24 cellular contexts compared by ENCODE assay signal in the genomic region with DNA sequence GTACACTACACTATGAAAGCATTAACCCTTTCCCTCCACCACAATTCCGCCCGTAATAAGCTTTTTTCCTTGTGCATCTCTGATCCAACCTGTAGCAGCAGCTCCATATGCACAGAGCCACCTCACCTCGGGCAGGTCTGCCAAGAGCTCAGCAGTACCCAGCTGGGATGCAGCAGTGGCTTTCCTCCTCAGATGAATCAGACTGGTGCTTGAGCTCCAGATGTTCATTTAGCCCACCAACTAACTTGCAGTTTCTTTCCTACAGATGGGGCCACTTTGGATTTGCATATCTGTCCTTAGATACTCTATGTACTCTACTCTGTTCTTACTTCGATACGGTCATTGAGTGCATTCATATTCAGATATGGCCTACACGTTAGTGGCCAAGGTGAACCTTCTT.
"Had no signal": no experiment of that assay in that cellular context is flagged by ENCODE, and none has a peak within 500 bp of the region (broad histone marks: within the 10 kb centered on the region; RNA-seq: fewer than 3 reads in every experiment).

No MANE protein-coding gene starts in this region.

- H3K4me1 Mint-ChIP-seq: activated CD4-positive, alpha-beta memory T cell treated with anti-CD3 and anti-CD28 coated beads, Interleukin-2, amount 10 ng/mL, durations not matched to agents 7 days and 5 days; activated CD4-positive, alpha-beta T cell treated with anti-CD3 and anti-CD28 coated beads, Interleukin-2, amount 10 ng/mL, durations not matched to agents 24 days and 14 days; activated naive CD4-positive, alpha-beta T cell treated with anti-CD3 and anti-CD28 coated beads, Interleukin-2, amount 10 ng/mL, durations not matched to agents 7 days and 5 days had no signal

- ATAC-seq: activated CD4-positive, CD25-positive, alpha-beta regulatory T cell treated with anti-CD3 and anti-CD28 coated beads, Interleukin-2, amount 50 U/mL, for 24 hours; activated T-cell treated with anti-CD3 and anti-CD28 coated beads, Interleukin-2, amount 50 U/mL, for 72 hours; gastroesophageal sphincter; heart left ventricle; left cardiac atrium; pancreas; psoas muscle; right cardiac atrium; stimulated activated naive CD8-positive, alpha-beta T cell treated with anti-CD3 and anti-CD28 coated beads, Interleukin-15, Interleukin-2, amounts not matched to agents 100 U/mL and 50 U/mL, for 24 hours; upper lobe of right lung had no signal

- H3K9me3 Mint-ChIP-seq: activated CD4-positive, alpha-beta memory T cell treated with anti-CD3 and anti-CD28 coated beads, Interleukin-2, amount 10 ng/mL, durations not matched to agents 7 days and 5 days; activated CD4-positive, alpha-beta T cell treated with anti-CD3 and anti-CD28 coated beads, Interleukin-2, amount 10 ng/mL, durations not matched to agents 24 days and 14 days; activated naive CD4-positive, alpha-beta T cell treated with anti-CD3 and anti-CD28 coated beads, Interleukin-2, amount 10 ng/mL, durations not matched to agents 7 days and 5 days; activated T-cell treated with anti-CD3 and anti-CD28 coated beads, Interleukin-2, amount 50 U/mL, for 72 hours; memory B cell; nephron had no signal

- H3K36me3 Mint-ChIP-seq: activated naive CD4-positive, alpha-beta T cell treated with anti-CD3 and anti-CD28 coated beads, Interleukin-2, amount 10 ng/mL, durations not matched to agents 7 days and 5 days; memory B cell had no signal

- H3K4me1 ChIP-seq: pancreas, psoas muscle, upper lobe of right lung had no signal

- DNase-seq: activated CD4-positive, alpha-beta memory T cell treated with anti-CD3 and anti-CD28 coated beads, Interleukin-2, amount 10 ng/mL, durations not matched to agents 7 days and 5 days; activated CD4-positive, alpha-beta T cell treated with anti-CD3 and anti-CD28 coated beads, Interleukin-2, amount 10 ng/mL, durations not matched to agents 24 days and 14 days; activated effector memory CD4-positive, alpha-beta T cell treated with Interleukin-2 at 50 U/mL for 16 hours; activated naive CD4-positive, alpha-beta T cell treated with anti-CD3 and anti-CD28 coated beads, Interleukin-2, amount 10 ng/mL, durations not matched to agents 7 days and 5 days; activated T-cell treated with anti-CD3 and anti-CD28 coated beads, Interleukin-2, amount 50 U/mL, for 72 hours; amygdala; heart left ventricle; left cardiac atrium; pancreas; psoas muscle; right cardiac atrium; stimulated activated CD4-positive, alpha-beta T cell treated with anti-CD3 and anti-CD28 coated beads, Interleukin-4, amount 100 ng/mL, for 4 hours; stimulated activated naive CD8-positive, alpha-beta T cell treated with anti-CD3 and anti-CD28 coated beads, Interleukin-15, Interleukin-2, amounts not matched to agents 100 U/mL and 50 U/mL, for 24 hours; upper lobe of right lung had no signal

- H3K4me3 ChIP-seq: coronary artery, esophagus muscularis mucosa, gastroesophageal sphincter, heart left ventricle, pancreas, psoas muscle, upper lobe of right lung had no signal

- FAIRE-seq: bronchial epithelial cell, islet of Langerhans, pancreas had no signal

- H3K4me3 Mint-ChIP-seq: activated CD4-positive, alpha-beta memory T cell treated with anti-CD3 and anti-CD28 coated beads, Interleukin-2, amount 10 ng/mL, durations not matched to agents 7 days and 5 days; activated CD4-positive, alpha-beta T cell treated with anti-CD3 and anti-CD28 coated beads, Interleukin-2, amount 10 ng/mL, durations not matched to agents 24 days and 14 days; activated naive CD4-positive, alpha-beta T cell treated with anti-CD3 and anti-CD28 coated beads, Interleukin-2, amount 10 ng/mL, durations not matched to agents 7 days and 5 days; activated T-cell treated with anti-CD3 and anti-CD28 coated beads, Interleukin-2, amount 50 U/mL, for 72 hours; memory B cell; nephron had no signal

- H3K27ac Mint-ChIP-seq: activated CD4-positive, alpha-beta memory T cell treated with anti-CD3 and anti-CD28 coated beads, Interleukin-2, amount 10 ng/mL, durations not matched to agents 7 days and 5 days; activated CD4-positive, alpha-beta T cell treated with anti-CD3 and anti-CD28 coated beads, Interleukin-2, amount 10 ng/mL, durations not matched to agents 24 days and 14 days; activated naive CD4-positive, alpha-beta T cell treated with anti-CD3 and anti-CD28 coated beads, Interleukin-2, amount 10 ng/mL, durations not matched to agents 7 days and 5 days; activated T-cell treated with anti-CD3 and anti-CD28 coated beads, Interleukin-2, amount 50 U/mL, for 72 hours; memory B cell; nephron had no signal

- H3K27ac ChIP-seq: coronary artery, esophagus muscularis mucosa, gastroesophageal sphincter, heart left ventricle, neutrophil, pancreas, psoas muscle, upper lobe of right lung, VCaP had no signal

- H3K27me3 ChIP-seq: esophagus muscularis mucosa, gastroesophageal sphincter, neutrophil, pancreas, upper lobe of right lung had no signal

- H3K9me3 ChIP-seq: esophagus muscularis mucosa, gastroesophageal sphincter, heart left ventricle, neutrophil, pancreas, psoas muscle, upper lobe of right lung had no signal

- H3K36me3 ChIP-seq: gastroesophageal sphincter, heart left ventricle, neutrophil, pancreas, upper lobe of right lung had no signal
